2 cellular contexts compared by ENCODE assay signal in genomic region chr5:107337281-107337680, GRCh38.
TF ChIP-seq lines count a peak whose summit lies in the region.

No MANE protein-coding gene starts in this region.

TF ChIP-seq in HCT116, 20 proteins besides CTCF, POLR2A, EP300 and RAD21 (continued from another document):
- peak; percentile 22; the same call in 1 of the 2 replicates for TF ChIP-seq FOSL1 (IDR thresholded peaks at IDR 0.05; ENCODE audit: low read depth)
- TF ChIP-seq SP1 (IDR thresholded peaks at IDR 0.05; ENCODE audit: low read depth), result peak; percentile 20; the same call in 1 of the 2 replicates
- TF ChIP-seq EGR1 (IDR thresholded peaks at IDR 0.05; ENCODE audit: low read depth), result no peak
- no peak for TF ChIP-seq EZH2 (IDR thresholded peaks at IDR 0.05)
- TF ChIP-seq MAX (IDR thresholded peaks at IDR 0.05), result no peak
- no peak for TF ChIP-seq POLR2AphosphoS5 (IDR thresholded peaks at IDR 0.05; ENCODE audit: low read depth, low read length)
- no peak for TF ChIP-seq ELF1 (IDR thresholded peaks at IDR 0.05; ENCODE audit: borderline replicate concordance, low read depth)
- TF ChIP-seq, protein P1, sequence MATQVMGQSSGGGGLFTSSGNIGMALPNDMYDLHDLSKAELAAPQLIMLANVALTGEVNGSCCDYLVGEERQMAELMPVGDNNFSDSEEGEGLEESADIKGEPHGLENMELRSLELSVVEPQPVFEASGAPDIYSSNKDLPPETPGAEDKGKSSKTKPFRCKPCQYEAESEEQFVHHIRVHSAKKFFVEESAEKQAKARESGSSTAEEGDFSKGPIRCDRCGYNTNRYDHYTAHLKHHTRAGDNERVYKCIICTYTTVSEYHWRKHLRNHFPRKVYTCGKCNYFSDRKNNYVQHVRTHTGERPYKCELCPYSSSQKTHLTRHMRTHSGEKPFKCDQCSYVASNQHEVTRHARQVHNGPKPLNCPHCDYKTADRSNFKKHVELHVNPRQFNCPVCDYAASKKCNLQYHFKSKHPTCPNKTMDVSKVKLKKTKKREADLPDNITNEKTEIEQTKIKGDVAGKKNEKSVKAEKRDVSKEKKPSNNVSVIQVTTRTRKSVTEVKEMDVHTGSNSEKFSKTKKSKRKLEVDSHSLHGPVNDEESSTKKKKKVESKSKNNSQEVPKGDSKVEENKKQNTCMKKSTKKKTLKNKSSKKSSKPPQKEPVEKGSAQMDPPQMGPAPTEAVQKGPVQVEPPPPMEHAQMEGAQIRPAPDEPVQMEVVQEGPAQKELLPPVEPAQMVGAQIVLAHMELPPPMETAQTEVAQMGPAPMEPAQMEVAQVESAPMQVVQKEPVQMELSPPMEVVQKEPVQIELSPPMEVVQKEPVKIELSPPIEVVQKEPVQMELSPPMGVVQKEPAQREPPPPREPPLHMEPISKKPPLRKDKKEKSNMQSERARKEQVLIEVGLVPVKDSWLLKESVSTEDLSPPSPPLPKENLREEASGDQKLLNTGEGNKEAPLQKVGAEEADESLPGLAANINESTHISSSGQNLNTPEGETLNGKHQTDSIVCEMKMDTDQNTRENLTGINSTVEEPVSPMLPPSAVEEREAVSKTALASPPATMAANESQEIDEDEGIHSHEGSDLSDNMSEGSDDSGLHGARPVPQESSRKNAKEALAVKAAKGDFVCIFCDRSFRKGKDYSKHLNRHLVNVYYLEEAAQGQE (IDR thresholded peaks at IDR 0.05; ENCODE audit: low read depth), result no peak
- no peak for TF ChIP-seq ZFX (IDR thresholded peaks at IDR 0.05)
- TF ChIP-seq CBX3 (IDR thresholded peaks at IDR 0.05; ENCODE audit: low read depth), result no peak
- no peak for TF ChIP-seq YY1 (IDR thresholded peaks at IDR 0.05; ENCODE audit: extremely low read depth, insufficient replicate concordance, low read depth, low read length)
- TF ChIP-seq SRF (IDR thresholded peaks at IDR 0.05; ENCODE audit: low read depth), result no peak
- TF ChIP-seq ATF3 (IDR thresholded peaks at IDR 0.05), result no peak
- no peak for TF ChIP-seq SIN3A (IDR thresholded peaks at IDR 0.05; ENCODE audit: low read depth)
- TF ChIP-seq TCF7L2 (IDR thresholded peaks at IDR 0.05; ENCODE audit: borderline replicate concordance, extremely low read depth, insufficient read depth, insufficient read length), result peak; percentile 32
- TF ChIP-seq ZBTB33 (IDR thresholded peaks at IDR 0.05; ENCODE audit: extremely low read depth, insufficient replicate concordance, low read length), result no peak
- no peak for TF ChIP-seq EZH2phosphoT487 (IDR thresholded peaks at IDR 0.05; ENCODE audit: borderline replicate concordance)
- TF ChIP-seq ZNF274 (IDR thresholded peaks at IDR 0.05; ENCODE audit: low read depth, low read length), result no peak
- no peak for TF ChIP-seq CEBPB (IDR thresholded peaks at IDR 0.05; ENCODE audit: low read depth)

TF ChIP-seq in GM23338, 12 proteins besides CTCF, POLR2A, EP300 and RAD21 (continued from another document):
- TF ChIP-seq EZH2phosphoT487 (IDR thresholded peaks at IDR 0.05; ENCODE audit: unreplicated experiment) (no peak), NANOG (IDR thresholded peaks at IDR 0.05; ENCODE audit: borderline replicate concordance) (no peak)
- TF ChIP-seq, protein P2, sequence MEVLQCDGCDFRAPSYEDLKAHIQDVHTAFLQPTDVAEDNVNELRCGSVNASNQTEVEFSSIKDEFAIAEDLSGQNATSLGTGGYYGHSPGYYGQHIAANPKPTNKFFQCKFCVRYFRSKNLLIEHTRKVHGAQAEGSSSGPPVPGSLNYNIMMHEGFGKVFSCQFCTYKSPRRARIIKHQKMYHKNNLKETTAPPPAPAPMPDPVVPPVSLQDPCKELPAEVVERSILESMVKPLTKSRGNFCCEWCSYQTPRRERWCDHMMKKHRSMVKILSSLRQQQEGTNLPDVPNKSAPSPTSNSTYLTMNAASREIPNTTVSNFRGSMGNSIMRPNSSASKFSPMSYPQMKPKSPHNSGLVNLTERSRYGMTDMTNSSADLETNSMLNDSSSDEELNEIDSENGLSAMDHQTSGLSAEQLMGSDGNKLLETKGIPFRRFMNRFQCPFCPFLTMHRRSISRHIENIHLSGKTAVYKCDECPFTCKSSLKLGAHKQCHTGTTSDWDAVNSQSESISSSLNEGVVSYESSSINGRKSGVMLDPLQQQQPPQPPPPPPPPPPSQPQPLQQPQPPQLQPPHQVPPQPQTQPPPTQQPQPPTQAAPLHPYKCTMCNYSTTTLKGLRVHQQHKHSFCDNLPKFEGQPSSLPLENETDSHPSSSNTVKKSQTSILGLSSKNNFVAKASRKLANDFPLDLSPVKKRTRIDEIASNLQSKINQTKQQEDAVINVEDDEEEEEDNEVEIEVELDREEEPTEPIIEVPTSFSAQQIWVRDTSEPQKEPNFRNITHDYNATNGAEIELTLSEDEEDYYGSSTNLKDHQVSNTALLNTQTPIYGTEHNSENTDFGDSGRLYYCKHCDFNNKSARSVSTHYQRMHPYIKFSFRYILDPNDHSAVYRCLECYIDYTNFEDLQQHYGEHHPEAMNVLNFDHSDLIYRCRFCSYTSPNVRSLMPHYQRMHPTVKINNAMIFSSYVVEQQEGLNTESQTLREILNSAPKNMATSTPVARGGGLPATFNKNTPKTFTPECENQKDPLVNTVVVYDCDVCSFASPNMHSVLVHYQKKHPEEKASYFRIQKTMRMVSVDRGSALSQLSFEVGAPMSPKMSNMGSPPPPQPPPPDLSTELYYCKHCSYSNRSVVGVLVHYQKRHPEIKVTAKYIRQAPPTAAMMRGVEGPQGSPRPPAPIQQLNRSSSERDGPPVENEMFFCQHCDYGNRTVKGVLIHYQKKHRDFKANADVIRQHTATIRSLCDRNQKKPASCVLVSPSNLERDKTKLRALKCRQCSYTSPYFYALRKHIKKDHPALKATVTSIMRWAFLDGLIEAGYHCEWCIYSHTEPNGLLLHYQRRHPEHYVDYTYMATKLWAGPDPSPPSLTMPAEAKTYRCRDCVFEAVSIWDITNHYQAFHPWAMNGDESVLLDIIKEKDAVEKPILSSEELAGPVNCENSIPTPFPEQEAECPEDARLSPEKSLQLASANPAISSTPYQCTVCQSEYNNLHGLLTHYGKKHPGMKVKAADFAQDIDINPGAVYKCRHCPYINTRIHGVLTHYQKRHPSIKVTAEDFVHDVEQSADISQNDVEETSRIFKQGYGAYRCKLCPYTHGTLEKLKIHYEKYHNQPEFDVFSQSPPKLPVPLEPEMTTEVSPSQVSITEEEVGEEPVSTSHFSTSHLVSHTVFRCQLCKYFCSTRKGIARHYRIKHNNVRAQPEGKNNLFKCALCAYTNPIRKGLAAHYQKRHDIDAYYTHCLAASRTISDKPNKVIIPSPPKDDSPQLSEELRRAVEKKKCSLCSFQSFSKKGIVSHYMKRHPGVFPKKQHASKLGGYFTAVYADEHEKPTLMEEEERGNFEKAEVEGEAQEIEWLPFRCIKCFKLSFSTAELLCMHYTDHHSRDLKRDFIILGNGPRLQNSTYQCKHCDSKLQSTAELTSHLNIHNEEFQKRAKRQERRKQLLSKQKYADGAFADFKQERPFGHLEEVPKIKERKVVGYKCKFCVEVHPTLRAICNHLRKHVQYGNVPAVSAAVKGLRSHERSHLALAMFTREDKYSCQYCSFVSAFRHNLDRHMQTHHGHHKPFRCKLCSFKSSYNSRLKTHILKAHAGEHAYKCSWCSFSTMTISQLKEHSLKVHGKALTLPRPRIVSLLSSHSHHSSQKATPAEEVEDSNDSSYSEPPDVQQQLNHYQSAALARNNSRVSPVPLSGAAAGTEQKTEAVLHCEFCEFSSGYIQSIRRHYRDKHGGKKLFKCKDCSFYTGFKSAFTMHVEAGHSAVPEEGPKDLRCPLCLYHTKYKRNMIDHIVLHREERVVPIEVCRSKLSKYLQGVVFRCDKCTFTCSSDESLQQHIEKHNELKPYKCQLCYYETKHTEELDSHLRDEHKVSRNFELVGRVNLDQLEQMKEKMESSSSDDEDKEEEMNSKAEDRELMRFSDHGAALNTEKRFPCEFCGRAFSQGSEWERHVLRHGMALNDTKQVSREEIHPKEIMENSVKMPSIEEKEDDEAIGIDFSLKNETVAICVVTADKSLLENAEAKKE (CRISPR knock-in tag; IDR thresholded peaks at IDR 0.05), result no peak
